ENCODE assay signal across 1 cellular context in genomic region chr19:2469102-2469914, GRCh38.
TF ChIP-seq lines count a peak whose summit lies in the region.

No MANE protein-coding gene starts in this region.

TF ChIP-seq in GM12878, 131 proteins besides CTCF, POLR2A, EP300 and RAD21:
- TF ChIP-seq SMAD1 (IDR thresholded peaks at IDR 0.05; ENCODE audit: low read depth, partially characterized antibody) (no peak), BCL3 (IDR thresholded peaks at IDR 0.05; ENCODE audit: borderline replicate concordance, insufficient read depth, low read depth, low read length, poor library complexity, severe bottlenecking) (no peak), IKZF1 (conservative IDR thresholded peaks at IDR 0.05) (peak; percentile 64), FOXM1 (IDR thresholded peaks at IDR 0.05; ENCODE audit: low read depth, low read length) (peak; percentile 40; the same call in 1 of the 2 replicates), NR2F1 (conservative IDR thresholded peaks at IDR 0.05) (no peak), ETV6 (conservative IDR thresholded peaks at IDR 0.05 in 1 of 2, IDR thresholded peaks at IDR 0.05 in 1 of 2; ENCODE audit: borderline replicate concordance in 1 of 2, low read depth in 1 of 2) (peak in 1 of 2 experiments; percentile 53; a peak in 2 of 4 replicates), SIX5 (IDR thresholded peaks at IDR 0.05; ENCODE audit: low read depth, low read length, severe bottlenecking) (no peak), ATF7 (IDR thresholded peaks at IDR 0.05; ENCODE audit: low read depth) (peak; percentile 81), MLLT1 (IDR thresholded peaks at IDR 0.05) (no peak), LARP7 (IDR thresholded peaks at IDR 0.05) (no peak), ZNF687 (IDR thresholded peaks at IDR 0.05) (peak; percentile 36; the same call in 1 of the 2 replicates), BACH1 (IDR thresholded peaks at IDR 0.05; ENCODE audit: borderline replicate concordance) (peak; percentile 57; the same call in 1 of the 2 replicates), PBX3 (IDR thresholded peaks at IDR 0.05; ENCODE audit: insufficient replicate concordance, low read depth, low read length) (peak; percentile 83), SREBF2 (IDR thresholded peaks at IDR 0.05; ENCODE audit: low read length) (no peak), IKZF2 (IDR thresholded peaks at IDR 0.05) (peak; percentile 77; a peak in 3 of 4 replicates), JUNB (IDR thresholded peaks at IDR 0.05) (peak; percentile 55), TCF3 (IDR thresholded peaks at IDR 0.05; ENCODE audit: borderline replicate concordance, insufficient read depth, low read depth, low read length) (no peak), MYC (IDR thresholded peaks at IDR 0.05; ENCODE audit: insufficient read depth, insufficient read length, insufficient replicate concordance, low read length, severe bottlenecking) (no peak), REST (IDR thresholded peaks at IDR 0.05; ENCODE audit: low read depth, low read length) (no peak), CREB1 (IDR thresholded peaks at IDR 0.05; ENCODE audit: low read depth) (peak; percentile 86), EZH2 (IDR thresholded peaks at IDR 0.05; ENCODE audit: borderline replicate concordance, control insufficient read depth, low read depth, low read length) (no peak), TCF7 (IDR thresholded peaks at IDR 0.05; ENCODE audit: borderline replicate concordance) (no peak), ZNF274 (IDR thresholded peaks at IDR 0.05; ENCODE audit: insufficient read depth, insufficient read length) (no peak), CREM (IDR thresholded peaks at IDR 0.05; ENCODE audit: low read depth) (peak; percentile 79), CBX3 (IDR thresholded peaks at IDR 0.05; ENCODE audit: borderline replicate concordance, low read depth) (no peak), JUND (IDR thresholded peaks at IDR 0.05; ENCODE audit: low read depth, low read length) (no peak), ZNF384 (IDR thresholded peaks at IDR 0.05; ENCODE audit: borderline replicate concordance, low read depth, low read length) (no peak), NFIC (IDR thresholded peaks at IDR 0.05; ENCODE audit: low read depth, low read length) (peak; percentile 43; the same call in 1 of the 2 replicates), HDAC2 (IDR thresholded peaks at IDR 0.05) (no peak), RBBP5 (conservative IDR thresholded peaks at IDR 0.05) (no peak), HDAC6 (IDR thresholded peaks at IDR 0.05; ENCODE audit: unreplicated experiment) (no peak), BHLHE40 (IDR thresholded peaks at IDR 0.05; ENCODE audit: borderline replicate concordance in 1 of 2, low read depth in 2 of 2, low read length in 1 of 2) (no peak), MTA3 (IDR thresholded peaks at IDR 0.05; ENCODE audit: borderline replicate concordance, low read length) (0 out of 2 replicates have a peak, but pooled peaks have one; percentile 44), PKNOX1 (IDR thresholded peaks at IDR 0.05) (peak; percentile 95), POLR2AphosphoS2 (IDR thresholded peaks at IDR 0.05; ENCODE audit: low read depth, low read length) (no peak), EED (IDR thresholded peaks at IDR 0.05; ENCODE audit: low read depth) (peak; percentile 94), WRNIP1 (IDR thresholded peaks at IDR 0.05; ENCODE audit: borderline replicate concordance, low read depth, low read length) (no peak), BCL11A (IDR thresholded peaks at IDR 0.05; ENCODE audit: low read depth, low read length) (no peak), ZBED1 (IDR thresholded peaks at IDR 0.05; ENCODE audit: borderline replicate concordance) (peak; percentile 52; the same call in 1 of the 2 replicates), EGR1 (IDR thresholded peaks at IDR 0.05; ENCODE audit: borderline replicate concordance in 1 of 2, low read depth in 2 of 2, low read length in 2 of 2) (no peak), ZNF24 (IDR thresholded peaks at IDR 0.05) (no peak), CEBPB (IDR thresholded peaks at IDR 0.05; ENCODE audit: borderline replicate concordance in 1 of 2, low read depth in 2 of 2, low read length in 2 of 2) (no peak), USF1 (IDR thresholded peaks at IDR 0.05; ENCODE audit: borderline replicate concordance, extremely low read length, insufficient read depth, low read depth, low read length) (no peak), NFXL1 (IDR thresholded peaks at IDR 0.05; ENCODE audit: borderline replicate concordance) (no peak), SMAD5 (IDR thresholded peaks at IDR 0.05; ENCODE audit: low read depth) (no peak), IRF3 (IDR thresholded peaks at IDR 0.05) (no peak), RUNX3 (IDR thresholded peaks at IDR 0.05; ENCODE audit: low read length) (peak; percentile 39; the same call in 1 of the 2 replicates), YBX1 (IDR thresholded peaks at IDR 0.05) (no peak), ATF2 (IDR thresholded peaks at IDR 0.05; ENCODE audit: low read length) (peak; percentile 11; the same call in 1 of the 2 replicates)
